8 cellular contexts compared by ENCODE assay signal in genomic region chr1:226407199-226407496, GRCh38. TPM values are rescaled to one million over a fixed set of nuclear protein-coding genes. Genes with fewer than 3 reads are reported as not detected.
A peak's percentile ranks its signal among the peaks of the same experiment; 100 is the strongest.
DNase-seq lines count a peak whose midpoint lies in the region; ATAC-seq and TF ChIP-seq lines count a peak whose summit lies in the region.

No MANE protein-coding gene starts in this region.

- peak; percentile 6 for ATAC-seq in GM19455 (IDR thresholded peaks at IDR 0.05; ENCODE audit: unreplicated experiment)

- DNase-seq in SJSA1 (ENCODE audit: low read depth in 1 of 2, low spot score in 2 of 2) (no peak), fibroblast of villous mesenchyme (ENCODE audit: low read depth) (no peak), DMS53 treated with DMSO at 0.1 percent for 48 hours (lab: John Stamatoyannopoulos, UW; ENCODE audit: unreplicated experiment) (no peak), AG08395 (ENCODE audit: low spot score) (no peak), putamen (ENCODE audit: low spot score) (no peak)
- DNase-seq in effector CD4-positive, alpha-beta T cell: no peak

- peaks cover 20% of the 10 kb centered on the region for H3K36me3 ChIP-seq in SJSA1

- H3K9me3 ChIP-seq in SJSA1 (replicated peaks): no peaks in the 10 kb centered on the region

- H3K27ac ChIP-seq in SJSA1: peak overlapping the region; percentile 55
- H3K27ac ChIP-seq in skin epidermis: peak overlapping the region in 19 of 21 experiments; percentile 60 to 96 (median 79)

- H3K4me1 ChIP-seq in SJSA1 (replicated peaks): peaks cover 33% of the 10 kb centered on the region

- H3K27me3 ChIP-seq in SJSA1 (replicated peaks): no peaks in the 10 kb centered on the region

- H3K4me3 ChIP-seq in SJSA1: peak overlapping the region; percentile 84
- H3K4me3 ChIP-seq in fibroblast of villous mesenchyme (ENCODE audit: low read depth, low read length): peak overlapping the region; percentile 83
- peak overlapping the region; percentile 62 to 95 (median 84) for H3K4me3 ChIP-seq in skin epidermis

- TF ChIP-seq CTCF in fibroblast of villous mesenchyme (IDR thresholded peaks at IDR 0.05; ENCODE audit: insufficient read depth, low read depth, low read length): no peak

RNA-seq across cellular contexts. Expression of gene PARP1, which starts 0.7 kb away (rescaled TPM):
- total RNA-seq in SJSA1 (2014; rRNA removed; shearing (Covaris generic)): 154 and 160 TPM in 2 replicates
- total RNA-seq in fibroblast of villous mesenchyme: 51.2 and 89.4 TPM in 2 replicates
